In the genomic region with DNA sequence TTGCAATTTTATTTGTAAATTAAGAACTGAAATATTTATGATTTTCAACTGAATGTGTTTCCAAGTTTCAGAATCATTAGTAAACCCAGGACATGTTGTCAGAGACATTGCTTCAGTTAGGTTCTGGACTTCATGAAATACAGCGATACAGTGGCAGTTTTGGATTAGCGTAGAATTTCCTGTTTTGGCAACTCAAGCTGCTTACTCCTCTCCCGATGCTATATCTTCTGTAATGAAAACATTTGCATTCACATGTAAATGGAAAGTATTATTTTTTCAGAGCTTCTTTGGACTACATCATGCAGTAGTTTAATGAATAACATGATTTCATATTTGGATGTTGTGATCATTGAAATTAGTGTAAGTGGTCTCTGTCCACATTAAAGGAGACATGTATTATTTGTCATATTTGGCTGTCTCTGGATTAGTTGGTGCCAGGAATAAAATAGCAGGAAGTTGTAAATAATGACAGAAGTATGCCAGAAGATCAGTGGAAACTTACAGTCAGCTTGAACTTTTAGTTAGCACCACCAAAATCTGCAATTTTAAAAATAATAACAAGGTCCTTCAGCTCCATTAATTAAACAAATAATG, we compare ENCODE assay signal across 17 cellular contexts.
"Had no signal": no experiment of that assay in that cellular context is flagged by ENCODE, and none has a peak within 500 bp of the region (broad histone marks: within the 10 kb centered on the region; RNA-seq: fewer than 3 reads in every experiment).

No MANE protein-coding gene starts in this region.

- DNase-seq: activated CD4-positive, alpha-beta T cell treated with anti-CD3 and anti-CD28 coated beads, Interleukin-2, amount 50 U/mL, for 1 hour; activated CD8-positive, alpha-beta memory T cell treated with anti-CD3 and anti-CD28 coated beads for 24 hours; activated naive CD8-positive, alpha-beta T cell treated with anti-CD3 and anti-CD28 coated beads for 36 hours; aorta; cerebellar nuclear complex; erythroblast; kidney; left ventricle myocardium inferior; natural killer cell; posterior cingulate gyrus; small intestine had no signal

- H3K4me3 Mint-ChIP-seq: activated naive CD8-positive, alpha-beta T cell treated with anti-CD3 and anti-CD28 coated beads for 36 hours; activated T-helper 1 cell treated with anti-CD3 and anti-CD28 coated beads, Interleukin-12 subunit alpha, Interleukin-12 subunit beta, Interleukin-2, Interleukin-4 antibody, amounts not matched to agents 30 ng/mL and 10 ng/mL and 1 ng/mL, durations not matched to agents 14 hours and 24 hours and 36 hours; dendritic cell treated with granulocyte-macrophage colony-stimulating factor and Interleukin-4, amounts not matched to agents 40 ng/mL and 50 ng/mL, for 4 days; memory B cell; natural killer cell; stimulated activated naive CD8-positive, alpha-beta T cell treated with anti-CD3 and anti-CD28 coated beads, Interleukin-15, Interleukin-2, amounts not matched to agents 100 ng/mL and 50 ng/mL, for 24 hours; type B pancreatic cell had no signal

- H3K4me1 ChIP-seq: breast epithelium, left ventricle myocardium inferior had no signal

- H3K27me3 Mint-ChIP-seq: activated naive CD8-positive, alpha-beta T cell treated with anti-CD3 and anti-CD28 coated beads for 36 hours; dendritic cell treated with granulocyte-macrophage colony-stimulating factor and Interleukin-4, amounts not matched to agents 40 ng/mL and 50 ng/mL, for 4 days; memory B cell; stimulated activated naive CD8-positive, alpha-beta T cell treated with anti-CD3 and anti-CD28 coated beads, Interleukin-15, Interleukin-2, amounts not matched to agents 100 ng/mL and 50 ng/mL, for 24 hours; type B pancreatic cell had no signal

- H3K36me3 ChIP-seq: breast epithelium, left ventricle myocardium inferior had no signal

- H3K27me3 ChIP-seq: breast epithelium had no signal

- FAIRE-seq: kidney, small intestine had no signal

- H3K27ac Mint-ChIP-seq: activated naive CD8-positive, alpha-beta T cell treated with anti-CD3 and anti-CD28 coated beads for 36 hours; activated T-helper 1 cell treated with anti-CD3 and anti-CD28 coated beads, Interleukin-12 subunit alpha, Interleukin-12 subunit beta, Interleukin-2, Interleukin-4 antibody, amounts not matched to agents 30 ng/mL and 10 ng/mL and 1 ng/mL, durations not matched to agents 14 hours and 24 hours and 36 hours; dendritic cell treated with granulocyte-macrophage colony-stimulating factor and Interleukin-4, amounts not matched to agents 40 ng/mL and 50 ng/mL, for 4 days; memory B cell; natural killer cell; stimulated activated naive CD8-positive, alpha-beta T cell treated with anti-CD3 and anti-CD28 coated beads, Interleukin-15, Interleukin-2, amounts not matched to agents 100 ng/mL and 50 ng/mL, for 24 hours; type B pancreatic cell had no signal

- H3K4me3 ChIP-seq: breast epithelium, left ventricle myocardium inferior had no signal

- H3K9me3 Mint-ChIP-seq: dendritic cell treated with granulocyte-macrophage colony-stimulating factor and Interleukin-4, amounts not matched to agents 40 ng/mL and 50 ng/mL, for 4 days; memory B cell had no signal

- H3K27ac ChIP-seq: breast epithelium, left ventricle myocardium inferior had no signal

- H3K4me1 Mint-ChIP-seq: activated naive CD8-positive, alpha-beta T cell treated with anti-CD3 and anti-CD28 coated beads for 36 hours; memory B cell; natural killer cell had no signal

- H3K36me3 Mint-ChIP-seq: activated naive CD8-positive, alpha-beta T cell treated with anti-CD3 and anti-CD28 coated beads for 36 hours; memory B cell; natural killer cell; type B pancreatic cell had no signal

- H3K9me3 ChIP-seq: breast epithelium, left ventricle myocardium inferior had no signal
